In the genomic region with DNA sequence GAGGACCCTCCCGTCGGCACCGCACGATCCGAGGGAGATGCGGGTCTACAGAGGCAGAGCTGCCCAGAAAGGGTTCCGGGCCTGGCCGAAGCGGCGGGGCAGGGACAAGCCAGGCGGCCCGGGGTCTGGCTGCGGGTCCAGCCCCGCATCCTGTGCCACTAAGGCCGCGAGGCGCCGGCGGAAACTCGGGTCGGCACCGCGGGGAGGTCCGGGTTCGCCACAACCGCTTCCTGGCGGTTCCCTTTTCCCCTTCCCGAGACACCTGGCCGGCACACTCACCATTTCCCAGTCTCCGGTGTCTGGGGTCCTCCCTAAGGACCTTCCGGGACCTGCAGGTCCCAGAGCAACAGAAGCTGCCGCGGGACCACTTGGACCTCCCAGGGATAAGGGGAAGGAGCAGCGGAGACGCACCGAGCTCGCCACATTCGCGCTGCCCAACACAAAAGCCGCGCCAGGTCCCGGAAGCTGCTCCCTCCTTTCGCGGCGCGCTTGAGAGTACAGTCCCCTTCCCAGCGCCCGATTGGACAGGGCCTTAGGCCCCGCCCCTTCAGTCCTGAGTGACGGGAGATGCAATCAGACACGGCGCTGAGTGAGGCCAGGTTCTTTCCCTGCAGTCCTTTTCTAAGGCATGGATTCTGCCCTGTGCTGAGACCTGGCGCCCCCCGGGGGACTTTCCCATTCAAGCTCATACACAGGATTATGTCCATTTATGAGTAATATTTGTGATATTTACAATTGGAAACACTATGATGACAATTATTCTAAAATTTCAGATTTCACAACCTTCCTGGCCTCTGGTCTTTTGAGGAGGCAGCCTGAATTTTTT, we compare ENCODE assay signal across 8 cellular contexts. TPM values are rescaled to one million over a fixed set of nuclear protein-coding genes. Genes with fewer than 3 reads are reported as not detected.
DNase-seq lines count a peak whose midpoint lies in the region; ATAC-seq, FAIRE-seq and TF ChIP-seq lines count a peak whose summit lies in the region.

A gene (minus strand): TSS at position 497 of the 826 bp plus-strand sequence. CDS start 215 bp downstream, at position 282.

- peak within 1 kb of the TSS; percentile 96 for H3K9ac ChIP-seq in NT2/D1 (ENCODE audit: insufficient read length, low read depth)

- intact Hi-C loops in mucosa of descending colon (cut with DNase I, micrococcal nuclease), result no loop called here

- DNase-seq in Caki2 (ENCODE audit: low read depth) (peak; percentile 89), HTR-8/SVneo (ENCODE audit: insufficient read length, low spot score) (peak; percentile 98), NT2/D1 (ENCODE audit: low read depth, low spot score) (peak; percentile 99), epithelial cell of esophagus (ENCODE audit: low read depth) (peak; percentile 97), mucosa of descending colon (peak; percentile 96 to 98 (median 97))
- peak; percentile 79 for DNase-seq in activated CD8-positive, alpha-beta memory T cell treated with anti-CD3 and anti-CD28 coated beads, Interleukin-2, amount 50 U/mL, for 24 hours (ENCODE audit: extremely low read depth)
- peak; percentile 46 to 68 for DNase-seq in stimulated activated CD8-positive, alpha-beta memory T cell treated with anti-CD3 and anti-CD28 coated beads, Interleukin-4, amount 100 ng/mL, for 1 hour (ENCODE audit: low read depth in 2 of 2, low spot score in 1 of 2)

- FAIRE-seq in HTR-8/SVneo (lab: Jason Lieb, UNC), result peak; percentile 54

- H3K9me3 ChIP-seq in NT2/D1 (ENCODE audit: insufficient read depth, low read length), result peaks cover 28% of the 10 kb centered on the region
- H3K9me3 ChIP-seq in mucosa of descending colon, result no peaks in the 10 kb centered on the region

- peaks cover 18% of the 10 kb centered on the region for H3K36me3 ChIP-seq in NT2/D1 (ENCODE audit: insufficient read depth, insufficient read length, low read length)
- no peaks in the 10 kb centered on the region for H3K36me3 ChIP-seq in mucosa of descending colon (ENCODE audit: low read depth)

- no peaks in the 10 kb centered on the region for H3K27me3 ChIP-seq in NT2/D1 (ENCODE audit: insufficient read depth, insufficient read length)

- H3K4me3 ChIP-seq in NT2/D1 (ENCODE audit: insufficient read length, low read depth), result peak within 1 kb of the TSS; percentile 94
- peak within 1 kb of the TSS; percentile 92 for H3K4me3 ChIP-seq in epithelial cell of esophagus (ENCODE audit: low read length)
- H3K4me3 ChIP-seq in mucosa of descending colon, result peak within 1 kb of the TSS; percentile 54

- no peaks in the 10 kb centered on the region for H3K4me1 ChIP-seq in NT2/D1 (ENCODE audit: insufficient read depth, insufficient read length)
- H3K4me1 ChIP-seq in mucosa of descending colon (ENCODE audit: low read depth), result peaks cover 15% of the 10 kb centered on the region

- ATAC-seq in GM21381 (IDR thresholded peaks at IDR 0.05; ENCODE audit: unreplicated experiment), result peak; percentile 99
- ATAC-seq in mucosa of descending colon, result peak; percentile 100

- in situ Hi-C loops in Caki2 (cut with HindIII; ENCODE audit: low pct_unique_long_range_greater_than_20kb, low sequenced_read_pairs), result no loop called here

- TF ChIP-seq CTCF in epithelial cell of esophagus (IDR thresholded peaks at IDR 0.05; ENCODE audit: insufficient read depth, low read depth, low read length, missing control alignments) (no peak), mucosa of descending colon (IDR thresholded peaks at IDR 0.05) (no peak)

RNA-seq across cellular contexts. Expression of the gene that starts here (rescaled TPM):
- total RNA-seq in Caki2 (2014; rRNA removed; shearing (Covaris generic); ENCODE audit: low replicate concordance), result 2.1 and 3.7 TPM in 2 replicates
- 1 to 10 TPM; 1.9 to 3.4 (median 2.3) TPM for total RNA-seq in mucosa of descending colon

Comparison
In these comparisons a context has a peak if more than half of its experiments do, and no peak if none do; other contexts are left out.
1. Peak in every context shown above with its lines: DNase-seq, ATAC-seq and H3K4me3 ChIP-seq.